In the genomic region with DNA sequence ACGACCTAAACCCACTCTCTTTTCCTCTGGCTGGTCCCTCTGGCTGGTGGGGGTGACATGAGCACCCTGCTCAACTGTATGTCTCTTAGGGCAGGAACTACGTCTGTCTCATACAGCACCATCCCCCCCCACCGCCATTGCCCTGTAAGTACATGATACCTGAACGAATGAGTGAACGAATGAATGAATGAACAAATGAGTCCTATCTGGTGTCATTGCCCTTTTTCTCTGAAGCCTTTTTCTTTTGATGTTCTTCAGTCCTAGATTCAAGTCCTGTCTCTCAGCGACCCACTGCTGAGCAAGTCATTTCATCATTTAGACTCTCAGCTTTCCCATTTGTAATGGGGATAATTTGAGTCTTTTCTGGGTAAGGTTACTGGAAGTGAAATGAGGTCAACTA, we compare ENCODE assay signal across 26 cellular contexts. TPM values are rescaled to one million over a fixed set of nuclear protein-coding genes. Genes with fewer than 3 reads are reported as not detected.
"Had no signal": no experiment of that assay in that cellular context is flagged by ENCODE, and none has a peak within 500 bp of the region (broad histone marks: within the 10 kb centered on the region; RNA-seq: fewer than 3 reads in every experiment).

No MANE protein-coding gene starts in this region.

- H3K4me3 Mint-ChIP-seq: naive thymus-derived CD4-positive, alpha-beta T cell had no signal

- DNase-seq: dermis blood vessel endothelial cell; dorsolateral prefrontal cortex; effector CD4-positive, alpha-beta T cell; effector memory CD4-positive, alpha-beta T cell; foreskin keratinocyte; head of caudate nucleus; heart right ventricle; hippocampal formation; left cardiac atrium; left lung; left ventricle myocardium superior; lower lobe of right lung; mesenchymal stem cell; midbrain; naive thymus-derived CD4-positive, alpha-beta T cell had no signal

- FAIRE-seq: endothelial cell of umbilical vein, frontal cortex, islet of Langerhans, keratinocyte had no signal

- H3K27ac ChIP-seq: coronary artery, dorsolateral prefrontal cortex, esophagus muscularis mucosa, foreskin keratinocyte, gastroesophageal sphincter, heart right ventricle, left lung, lower lobe of right lung had no signal

- H3K4me1 ChIP-seq: foreskin keratinocyte, lower lobe of right lung had no signal

- H3K36me3 ChIP-seq: esophagus muscularis mucosa, gastroesophageal sphincter, heart right ventricle, left lung, lower lobe of right lung had no signal

- ATAC-seq: foreskin keratinocyte; gastroesophageal sphincter; heart right ventricle; left cardiac atrium; left lung; left ventricle myocardium superior; lower lobe of right lung; naive thymus-derived CD4-positive, alpha-beta T cell had no signal

- H3K27me3 ChIP-seq: dorsolateral prefrontal cortex, esophagus muscularis mucosa, gastroesophageal sphincter had no signal

- H3K4me3 ChIP-seq: coronary artery, dorsolateral prefrontal cortex, esophagus muscularis mucosa, gastroesophageal sphincter, heart right ventricle, left lung, lower lobe of right lung had no signal

- H3K36me3 Mint-ChIP-seq: naive thymus-derived CD4-positive, alpha-beta T cell had no signal

RNA-seq across cellular contexts. Expression of a gene that starts 10.8 kb away (rescaled TPM):
- total RNA-seq: epithelial cell of proximal tubule, esophagus muscularis mucosa, fibroblast of lung, fibroblast of villous mesenchyme, gastroesophageal sphincter, heart right ventricle, left cardiac atrium, left ventricle myocardium superior, lower leg skin, lower lobe of right lung had no signal
- polyA plus RNA-seq: fibroblast of lung; foreskin keratinocyte; heart right ventricle; naive thymus-derived CD4-positive, alpha-beta T cell had no signal

RNA-seq across cellular contexts. Expression of a gene that starts 45.0 kb away (rescaled TPM):
- total RNA-seq: fibroblast of villous mesenchyme, foreskin keratinocyte had no signal
